18 cellular contexts compared by ENCODE assay signal in genomic region chr1:12708956-12709555, GRCh38. TPM values are rescaled to one million over a fixed set of nuclear protein-coding genes. Genes with fewer than 3 reads are reported as not detected.
"Had no signal": no experiment of that assay in that cellular context is flagged by ENCODE, and none has a peak within 500 bp of the region (broad histone marks: within the 10 kb centered on the region; RNA-seq: fewer than 3 reads in every experiment).

No MANE protein-coding gene starts in this region.

- ATAC-seq: activated CD4-positive, CD25-positive, alpha-beta regulatory T cell treated with anti-CD3 and anti-CD28 coated beads, Interleukin-2, amount 50 U/mL, for 24 hours; activated naive CD4-positive, alpha-beta T cell treated with anti-CD3 and anti-CD28 coated beads, Interleukin-2, amount 50 U/mL, for 72 hours; gastrocnemius medialis; heart right ventricle had no signal

- H3K27ac ChIP-seq: dorsolateral prefrontal cortex, esophagus squamous epithelium, gastrocnemius medialis, heart right ventricle, left ventricle myocardium inferior, ovary had no signal

- H3K9me3 ChIP-seq: gastrocnemius medialis, ovary had no signal

- DNase-seq: activated effector memory CD4-positive, alpha-beta T cell treated with Interleukin-2 at 50 U/mL for 16 hours; activated T-cell treated with anti-CD3 and anti-CD28 coated beads, Interleukin-2, amount 50 U/mL, for 24 hours; dorsolateral prefrontal cortex; esophagus squamous epithelium; gastrocnemius medialis; heart right ventricle; left ventricle myocardium inferior; ovary; stimulated activated CD4-positive, alpha-beta T cell treated with anti-CD3 and anti-CD28 coated beads, Interleukin-12 subunit alpha, Interleukin-12 subunit beta, amount 100 ng/mL, for 4 hours; stimulated activated naive CD4-positive, alpha-beta T cell; T-helper 2 cell had no signal

- H3K36me3 ChIP-seq: esophagus squamous epithelium, gastrocnemius medialis, heart right ventricle, left ventricle myocardium inferior, ovary had no signal

- H3K27me3 ChIP-seq: dorsolateral prefrontal cortex, gastrocnemius medialis, heart right ventricle, ovary had no signal

- H3K4me3 ChIP-seq: dorsolateral prefrontal cortex, esophagus squamous epithelium, gastrocnemius medialis, heart right ventricle, left ventricle myocardium inferior, ovary had no signal

- H3K27ac Mint-ChIP-seq: activated naive CD4-positive, alpha-beta T cell treated with anti-CD3 and anti-CD28 coated beads, Interleukin-2, amount 50 U/mL, for 72 hours; activated T-cell treated with anti-CD3 and anti-CD28 coated beads, Interleukin-2, amount 50 U/mL, for 24 hours had no signal

- H3K4me3 Mint-ChIP-seq: activated T-cell treated with anti-CD3 and anti-CD28 coated beads, Interleukin-2, amount 50 U/mL, for 24 hours had no signal

- H3K4me1 ChIP-seq: esophagus squamous epithelium, gastrocnemius medialis, heart right ventricle had no signal

RNA-seq across cellular contexts. Expression of gene AADACL3, which starts 6.9 kb away (rescaled TPM):
- total RNA-seq: activated naive CD4-positive, alpha-beta T cell treated with anti-CD3 and anti-CD28 coated beads, Interleukin-2, amount 50 U/mL, for 72 hours; dorsolateral prefrontal cortex; esophagus squamous epithelium; gastrocnemius medialis; heart right ventricle; left ventricle myocardium inferior; ovary; temporal lobe; ureter had no signal
- polyA plus RNA-seq: heart right ventricle, neural cell, ovary had no signal

RNA-seq across cellular contexts. Expression of gene CFAP107, which starts 36.9 kb away (rescaled TPM):
- total RNA-seq: activated naive CD4-positive, alpha-beta T cell treated with anti-CD3 and anti-CD28 coated beads, Interleukin-2, amount 50 U/mL, for 72 hours; esophagus squamous epithelium; gastrocnemius medialis; heart right ventricle; left ventricle myocardium inferior; mesenteric fat pad; temporal lobe; ureter had no signal
- polyA plus RNA-seq: heart right ventricle, keratinocyte, neural cell, ovary had no signal
